1 cellular context compared by ENCODE assay signal in the genomic region with DNA sequence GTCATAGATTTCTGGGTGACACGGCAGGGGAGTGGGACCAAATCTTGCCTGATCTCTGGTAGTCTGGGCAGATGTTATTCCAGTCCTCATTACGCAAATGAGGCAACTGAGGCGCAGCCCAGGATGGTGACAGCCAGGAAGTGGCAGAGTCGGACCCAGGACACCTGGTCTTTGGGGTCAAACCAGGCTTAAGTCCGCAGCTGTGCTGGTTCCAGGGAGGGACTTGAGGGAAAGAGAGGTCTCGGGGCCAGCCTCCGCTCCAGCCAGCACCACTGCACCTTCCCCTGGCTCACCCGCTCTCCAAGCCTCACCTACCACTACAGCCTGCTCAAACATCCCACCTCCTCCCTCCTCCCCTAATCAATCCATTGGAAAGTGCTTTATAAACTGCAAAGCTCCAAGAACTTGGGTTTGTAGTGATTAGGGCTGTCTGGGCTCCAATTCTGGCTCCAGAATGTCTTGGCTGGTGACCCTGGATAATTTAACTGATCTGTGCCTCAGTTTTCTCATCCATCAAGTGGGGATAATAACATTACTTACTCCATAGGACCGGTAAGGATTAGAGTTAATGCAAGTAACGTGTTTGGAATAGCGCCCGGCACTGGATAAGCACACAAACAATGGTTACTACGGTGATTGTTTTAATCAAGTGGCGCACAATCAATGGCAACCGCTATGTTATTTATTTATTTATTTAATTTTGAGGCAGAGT.
TF ChIP-seq lines count a peak whose summit lies in the region.

No MANE protein-coding gene starts in this region.

TF ChIP-seq in IMR-90, 13 proteins besides CTCF, POLR2A, EP300 and RAD21:
- TF ChIP-seq ELK1 (IDR thresholded peaks at IDR 0.05; ENCODE audit: borderline replicate concordance, low read depth, low read length): no peak
- no peak for TF ChIP-seq MAZ (IDR thresholded peaks at IDR 0.05; ENCODE audit: borderline replicate concordance, low read depth, low read length)
- no peak for TF ChIP-seq CEBPB (IDR thresholded peaks at IDR 0.05; ENCODE audit: low read depth, low read length)
- no peak for TF ChIP-seq BHLHE40 (IDR thresholded peaks at IDR 0.05; ENCODE audit: low read depth, low read length)
- no peak for TF ChIP-seq CHD1 (IDR thresholded peaks at IDR 0.05; ENCODE audit: low read depth, low read length)
- no peak for TF ChIP-seq RFX5 (IDR thresholded peaks at IDR 0.05; ENCODE audit: low read depth, low read length)
- no peak for TF ChIP-seq NFE2L2 (IDR thresholded peaks at IDR 0.05; ENCODE audit: low read depth, low read length)
